In genomic region chr11:66268210-66268952, GRCh38 we compare ENCODE assay signal across 8 cellular contexts. TPM values are rescaled to one million over a fixed set of nuclear protein-coding genes. Genes with fewer than 3 reads are reported as not detected.
DNase-seq lines count a peak whose midpoint lies in the region; ATAC-seq lines count a peak whose summit lies in the region.

RAB1B (plus strand) TSS chr11:66268639; CDS start chr11:66268680, 41 bp downstream.

- H3K27me3 ChIP-seq in BLaER1 treated with 17β-estradiol and CSF1 and Interleukin-3, amounts not matched to agents 10 nM and 100 nM: no peaks in the 10 kb centered on the region

- ATAC-seq in GM19351 (IDR thresholded peaks at IDR 0.05; ENCODE audit: unreplicated experiment) (peak; percentile 82), HG03521 (IDR thresholded peaks at IDR 0.05; ENCODE audit: unreplicated experiment) (peak; percentile 77), left colon (peak; percentile 84)

- peak; percentile 99 for DNase-seq in NCI-H748 (lab: John Stamatoyannopoulos, UW; ENCODE audit: unreplicated experiment)
- peak; percentile 100 for DNase-seq in activated CD4-positive, alpha-beta T cell treated with anti-CD3 and anti-CD28 coated beads, Interleukin-2, amount 50 U/mL, for 1 hour
- DNase-seq in cortex of kidney (lab: John Stamatoyannopoulos, UW): peak; percentile 99
- peak; percentile 100 for DNase-seq in left colon
- peak; percentile 100 for DNase-seq in stimulated activated CD4-positive, alpha-beta T cell treated with anti-CD3 and anti-CD28 coated beads, Interleukin-1b, Interleukin-23, amount 100 ng/mL, for 48 hours

- H3K4me2 ChIP-seq in BLaER1 treated with 17β-estradiol and CSF1 and Interleukin-3, amounts not matched to agents 10 nM and 100 nM: peak within 1 kb of the TSS; percentile 91 to 99 (median 98)

- peaks cover 26 to 67% (median 53%) of the 10 kb centered on the region in 11 experiments for H3K36me3 ChIP-seq in BLaER1 treated with 17β-estradiol and CSF1 and Interleukin-3, amounts not matched to agents 10 nM and 100 nM

- H3K4me1 ChIP-seq in BLaER1 treated with 17β-estradiol and CSF1 and Interleukin-3, amounts not matched to agents 10 nM and 100 nM: peaks cover 26 to 36% (median 30%) of the 10 kb centered on the region in 10 experiments

- H3K9ac ChIP-seq in BLaER1 treated with 17β-estradiol and CSF1 and Interleukin-3, amounts not matched to agents 10 nM and 100 nM: peak within 1 kb of the TSS; percentile 84 to 96 (median 93)

- no peaks in the 10 kb centered on the region for H3K9me3 ChIP-seq in BLaER1 treated with 17β-estradiol and CSF1 and Interleukin-3, amounts not matched to agents 10 nM and 100 nM (replicated peaks in 1 of 11)

- intact Hi-C loops in left colon (cut with DNase I, micrococcal nuclease): no loop called here

- H3K4me3 ChIP-seq in BLaER1 treated with 17β-estradiol and CSF1 and Interleukin-3, amounts not matched to agents 10 nM and 100 nM: peak within 1 kb of the TSS; percentile 78 to 99 (median 92)

- H4K20me1 ChIP-seq in BLaER1 treated with 17β-estradiol and CSF1 and Interleukin-3, amounts not matched to agents 10 nM and 100 nM: peaks cover 39 to 69% (median 45%) of the 10 kb centered on the region in 11 experiments; a peak in 21 of 22 replicates

- peak within 1 kb of the TSS; percentile 84 to 97 (median 90) for H3K27ac ChIP-seq in BLaER1 treated with 17β-estradiol and CSF1 and Interleukin-3, amounts not matched to agents 10 nM and 100 nM

RNA-seq across cellular contexts. Expression of gene RAB1B, which starts in this region (rescaled TPM):
- total RNA-seq in left colon: 100 to 1,000 TPM; 208 to 210 TPM

Comparison
In these comparisons a context has a peak if more than half of its experiments do, and no peak if none do; other contexts are left out.
1. Peak in every context shown above with its lines: DNase-seq, ATAC-seq, H3K4me3 ChIP-seq and H3K27ac ChIP-seq.